8 cellular contexts compared by ENCODE assay signal in genomic region chr18:267688-268552, GRCh38. TPM values are rescaled to one million over a fixed set of nuclear protein-coding genes. Genes with fewer than 3 reads are reported as not detected.
DNase-seq lines count a peak whose midpoint lies in the region; ATAC-seq, FAIRE-seq and TF ChIP-seq lines count a peak whose summit lies in the region.

THOC1 (minus strand) TSS chr18:268047; CDS start chr18:268019, 28 bp downstream.

- no peaks in the 10 kb centered on the region for H3K9me3 Mint-ChIP-seq in CD4-positive, CD25-positive, alpha-beta regulatory T cell

- peaks cover 14% of the 10 kb centered on the region for H3K36me3 Mint-ChIP-seq in CD4-positive, CD25-positive, alpha-beta regulatory T cell

- H3K4me3 ChIP-seq in CD4-positive, CD25-positive, alpha-beta regulatory T cell (ENCODE audit: low read depth, low read length): peak within 1 kb of the TSS; percentile 94
- H3K4me3 ChIP-seq in HepG2 (replicated peaks in 1 of 3; ENCODE audit: insufficient read depth in 1 of 3, low read depth in 2 of 3, low read length in 3 of 3): peak within 1 kb of the TSS; percentile 89 to 100 (median 97)

- peak; percentile 94 to 95 for ATAC-seq in CD4-positive, CD25-positive, alpha-beta regulatory T cell (ENCODE audit: low read depth in 2 of 2)
- ATAC-seq in GM19397 (IDR thresholded peaks at IDR 0.05; ENCODE audit: unreplicated experiment): peak; percentile 92
- ATAC-seq in HG03565 (IDR thresholded peaks at IDR 0.05; ENCODE audit: unreplicated experiment): peak; percentile 87
- ATAC-seq in HepG2: peak; percentile 91

- peak within 1 kb of the TSS; percentile 84 for H3K4me2 ChIP-seq in HepG2 (ENCODE audit: low read depth, low read length)

- in situ Hi-C loops in HepG2 (cut with HindIII; ENCODE audit: extremely low pct_ligation_motif_present, low pct_unique_long_range_greater_than_20kb): no loop called here

- H3K4me1 Mint-ChIP-seq in CD4-positive, CD25-positive, alpha-beta regulatory T cell: peaks cover 15 to 53% (median 34%) of the 10 kb centered on the region in 4 donors

- H3K27ac ChIP-seq in CD4-positive, CD25-positive, alpha-beta regulatory T cell (ENCODE audit: insufficient read depth, low read length, poor library complexity, severe bottlenecking): peak within 1 kb of the TSS; percentile 96
- H3K27ac ChIP-seq in HepG2 (ENCODE audit: extremely low read length, insufficient read depth, low read length): peak within 1 kb of the TSS; percentile 93

- no peaks in the 10 kb centered on the region for H4K20me1 ChIP-seq in HepG2 (ENCODE audit: insufficient read depth, low read length)

- H3K27me3 ChIP-seq in CD4-positive, CD25-positive, alpha-beta regulatory T cell (ENCODE audit: control insufficient read depth, insufficient read depth, low read length): no peaks in the 10 kb centered on the region
- H3K27me3 ChIP-seq in HepG2 (ENCODE audit: control insufficient read depth in 1 of 2, insufficient read depth in 2 of 2, low read length in 2 of 2): no peaks in the 10 kb centered on the region; a peak in 1 of 5 replicates

- peak; percentile 88 to 94 (median 93) for DNase-seq in CD4-positive, CD25-positive, alpha-beta regulatory T cell
- DNase-seq in NCI-H82 (lab: John Stamatoyannopoulos, UW) (peak; percentile 94), dermis blood vessel endothelial cell (peak; percentile 95), HepG2 (ENCODE audit: low spot score) (peak; percentile 82)
- DNase-seq in activated CD4-positive, alpha-beta T cell treated with anti-CD3 and anti-CD28 coated beads, Interleukin-2, amount 50 U/mL, for 48 hours: peak; percentile 94 to 96
- DNase-seq in stimulated activated CD4-positive, alpha-beta T cell treated with anti-CD3 and anti-CD28 coated beads, Interleukin-2, amount 100 ng/mL, for 48 hours: peak; percentile 92 to 94

- H3K27ac Mint-ChIP-seq in CD4-positive, CD25-positive, alpha-beta regulatory T cell: peak within 1 kb of the TSS; percentile 99 to 100 (median 100)

- intact Hi-C loops in HepG2 (cut with micrococcal nuclease; ENCODE audit: unreplicated experiment): loop anchor here (5.0 kb wide), 1 partner anchor 209 kb away; no protein-coding TSS in a partner anchor

- CTCF ChIA-PET in HepG2 (lab: Yijun Ruan, JAX; ENCODE audit: low intra/inter-chr PET ratio, low total read pairs): interaction anchor here (1.4 kb wide), 1 partner anchor 348 kb away, joined by 4 read pairs; no protein-coding TSS in a partner anchor

- peak within 1 kb of the TSS; percentile 96 to 100 (median 100) for H3K4me3 Mint-ChIP-seq in CD4-positive, CD25-positive, alpha-beta regulatory T cell

- under 1% methylated on average over 32 of the region's 69 CpGs for WGBS in HepG2 (ENCODE audit: low lambda C conversion rate)

- TSS peak; percentile 87 for BruUV-seq in HepG2 (replicated peaks; lab: Mats Ljungman, UMichigan)

- H3K9me3 ChIP-seq in CD4-positive, CD25-positive, alpha-beta regulatory T cell (ENCODE audit: control insufficient read depth in 2 of 2, low read length in 2 of 2): no peaks in the 10 kb centered on the region
- no peaks in the 10 kb centered on the region for H3K9me3 ChIP-seq in HepG2 (ENCODE audit: low read length)

- peak; percentile 37 for TF ChIP-seq CTCF in HepG2 (CRISPR knock-in tag; IDR thresholded peaks at IDR 0.05)

- H3K79me2 ChIP-seq in HepG2 (ENCODE audit: insufficient read depth, low read length): peaks cover 36% of the 10 kb centered on the region

- H2AFZ ChIP-seq in HepG2 (ENCODE audit: low read length): peak within 1 kb of the TSS; percentile 69

- TF ChIP-seq RAD21 in HepG2 (CRISPR knock-in tag; IDR thresholded peaks at IDR 0.05): peak; percentile 30; the same call in 1 of the 2 replicates

- TF ChIP-seq EP300 in HepG2 (IDR thresholded peaks at IDR 0.05; ENCODE audit: low read depth in 2 of 2, low read length in 2 of 2) (no peak), HepG2 (CRISPR knock-in tag; IDR thresholded peaks at IDR 0.05; ENCODE audit: borderline replicate concordance) (peak; percentile 24; the same call in 1 of the 2 replicates)

- peak within 1 kb of the TSS; percentile 97 for H3K9ac ChIP-seq in HepG2 (ENCODE audit: insufficient read depth, low read depth, low read length)

- peaks cover 4% of the 10 kb centered on the region for H3K27me3 Mint-ChIP-seq in CD4-positive, CD25-positive, alpha-beta regulatory T cell

- POLR2A ChIA-PET in HepG2 (lab: Yijun Ruan, JAX): interaction anchor here (0.6 to 1.8 kb wide), 9 partner anchors 9 to 510 kb away, joined by 3 to 6 read pairs (median 4); partner anchors contain the start of gene USP14

- H3K4me1 ChIP-seq in CD4-positive, CD25-positive, alpha-beta regulatory T cell (ENCODE audit: control insufficient read depth, insufficient read depth, low read length, poor library complexity, severe bottlenecking): peaks cover 20% of the 10 kb centered on the region
- H3K4me1 ChIP-seq in HepG2 (ENCODE audit: insufficient read depth, low read length): peaks cover 33% of the 10 kb centered on the region

- H3K36me3 ChIP-seq in CD4-positive, CD25-positive, alpha-beta regulatory T cell (ENCODE audit: control insufficient read depth, insufficient read depth, low read length): peaks cover 20% of the 10 kb centered on the region
- peaks cover 0 to 18% of the 10 kb centered on the region in 2 experiments; a peak in 4 of 5 replicates for H3K36me3 ChIP-seq in HepG2 (replicated peaks in 1 of 2; ENCODE audit: control insufficient read depth in 1 of 2, insufficient read depth in 2 of 2, low read length in 2 of 2)

- TF ChIP-seq POLR2A in HepG2 (IDR thresholded peaks at IDR 0.05; ENCODE audit: insufficient read depth in 1 of 2, low read depth in 2 of 2, low read length in 2 of 2): peak; percentile 91; a peak in 3 of 4 replicates

- FAIRE-seq in HepG2 (lab: Jason Lieb, UNC): no peak

TF ChIP-seq in HepG2, 621 proteins besides CTCF, POLR2A, EP300 and RAD21 (continues in another document):
- TF ChIP-seq, protein P1, sequence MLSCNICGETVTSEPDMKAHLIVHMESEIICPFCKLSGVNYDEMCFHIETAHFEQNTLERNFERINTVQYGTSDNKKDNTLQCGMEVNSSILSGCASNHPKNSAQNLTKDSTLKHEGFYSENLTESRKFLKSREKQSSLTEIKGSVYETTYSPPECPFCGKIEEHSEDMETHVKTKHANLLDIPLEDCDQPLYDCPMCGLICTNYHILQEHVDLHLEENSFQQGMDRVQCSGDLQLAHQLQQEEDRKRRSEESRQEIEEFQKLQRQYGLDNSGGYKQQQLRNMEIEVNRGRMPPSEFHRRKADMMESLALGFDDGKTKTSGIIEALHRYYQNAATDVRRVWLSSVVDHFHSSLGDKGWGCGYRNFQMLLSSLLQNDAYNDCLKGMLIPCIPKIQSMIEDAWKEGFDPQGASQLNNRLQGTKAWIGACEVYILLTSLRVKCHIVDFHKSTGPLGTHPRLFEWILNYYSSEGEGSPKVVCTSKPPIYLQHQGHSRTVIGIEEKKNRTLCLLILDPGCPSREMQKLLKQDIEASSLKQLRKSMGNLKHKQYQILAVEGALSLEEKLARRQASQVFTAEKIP (CRISPR knock-in tag; IDR thresholded peaks at IDR 0.05; ENCODE audit: borderline replicate concordance): no peak
- peak; percentile 95 for TF ChIP-seq ZHX1 (CRISPR knock-in tag; IDR thresholded peaks at IDR 0.05; ENCODE audit: low read depth)
- 0 out of 2 replicates have a peak, but pooled peaks have one; percentile 49 for TF ChIP-seq ZNF589 (CRISPR knock-in tag; conservative IDR thresholded peaks at IDR 0.05)

RNA-seq across cellular contexts. Expression of gene THOC1, which starts in this region (rescaled TPM):
- 86.3 TPM for total RNA-seq in CD4-positive, CD25-positive, alpha-beta regulatory T cell
- polyA plus RNA-seq in CD4-positive, CD25-positive, alpha-beta regulatory T cell: 10 to 100 TPM; 14.9 to 22.8 (median 16.6) TPM
- 37.7 and 47.3 TPM in 2 replicates for total RNA-seq in dermis blood vessel endothelial cell
- 47.3 and 56.7 TPM in 2 replicates for total RNA-seq in HepG2 (2016; rRNA removed; fragmentation: Illumina TruSeq; extraction: Trizol)
- total RNA-seq in HepG2 (2016; cell fraction: cytosol; rRNA removed; fragmentation: Illumina TruSeq; extraction: Trizol; ENCODE audit: low read depth): 8.8 and 10.0 TPM in 2 replicates
- total RNA-seq in HepG2 (2016; cell fraction: insoluble cytoplasmic fraction; rRNA removed; fragmentation: Illumina TruSeq; extraction: Trizol): 49.8 and 55.5 TPM in 2 replicates
- 11.3 and 14.1 TPM in 2 replicates for total RNA-seq in HepG2 (2016; cell fraction: membrane; rRNA removed; fragmentation: Illumina TruSeq; extraction: Trizol)
- 101 and 111 TPM in 2 replicates for total RNA-seq in HepG2 (2016; cell fraction: nucleus; rRNA removed; fragmentation: Illumina TruSeq; extraction: Trizol)
- polyA plus RNA-seq in HepG2 (2011; rRNA removed): 31.3 and 40.6 TPM in 2 replicates
- polyA plus RNA-seq in HepG2 (2011; cell fraction: cytosol; rRNA removed): 4.3 and 4.8 TPM in 2 replicates
- 53.5 and 72.0 TPM in 2 replicates for polyA plus RNA-seq in HepG2 (2011; cell fraction: nucleus; rRNA removed)
- 25.0 and 39.1 TPM in 2 replicates for polyA plus RNA-seq in HepG2 (2012)
- polyA plus RNA-seq in HepG2 (2016; cell fraction: cytosol; fragmentation: Illumina TruSeq; extraction: Trizol; ENCODE audit: low read depth): 2.8 and 3.2 TPM in 2 replicates
- polyA plus RNA-seq in HepG2 (2016; cell fraction: insoluble cytoplasmic fraction; fragmentation: Illumina TruSeq; extraction: Trizol; ENCODE audit: low read depth): 40.9 and 41.6 TPM in 2 replicates
- polyA plus RNA-seq in HepG2 (2016; cell fraction: membrane; fragmentation: Illumina TruSeq; extraction: Trizol; ENCODE audit: low read depth): 4.7 and 5.3 TPM in 2 replicates
- 124 and 144 TPM in 2 replicates for polyA plus RNA-seq in HepG2 (2016; cell fraction: nucleus; fragmentation: Illumina TruSeq; extraction: Trizol; ENCODE audit: insufficient read depth, low read depth)
- polyA minus RNA-seq in HepG2 (2011; rRNA and poly(A)+ RNA removed; ENCODE audit: low replicate concordance): 11.8 and 13.0 TPM in 2 replicates
- 7.5 and 12.8 TPM in 2 replicates for polyA minus RNA-seq in HepG2 (2011; cell fraction: cytosol; rRNA and poly(A)+ RNA removed)
- polyA minus RNA-seq in HepG2 (2011; cell fraction: nucleus; rRNA and poly(A)+ RNA removed): 215 and 222 TPM in 2 replicates

Comparison
In these comparisons a context has a peak if more than half of its experiments do, and no peak if none do; other contexts are left out.
1. Peak in every context shown above with its lines: DNase-seq, ATAC-seq, H3K4me3 ChIP-seq and H3K27ac ChIP-seq.